ENCODE assay signal across 5 cellular contexts in the genomic region with DNA sequence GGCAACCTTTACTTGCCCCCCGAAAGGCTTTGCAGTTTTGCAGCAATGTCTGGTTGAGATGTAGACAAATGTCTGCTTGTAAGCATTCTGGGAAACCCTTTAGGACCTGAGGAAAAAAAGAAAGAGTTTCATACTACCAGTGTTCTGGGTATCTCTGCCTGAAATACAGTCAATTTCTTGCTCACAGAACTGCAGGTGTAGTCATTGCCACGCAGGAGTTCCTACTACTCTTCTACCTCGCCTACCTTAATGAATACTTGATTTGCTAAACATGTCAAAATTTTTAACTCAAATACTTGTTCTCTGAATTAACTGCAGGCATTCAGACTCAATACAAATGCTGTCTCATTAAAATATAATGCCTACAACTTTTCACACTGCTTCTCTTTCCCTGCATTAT.
"Had no signal": no experiment of that assay in that cellular context is flagged by ENCODE, and none has a peak within 500 bp of the region (broad histone marks: within the 10 kb centered on the region; RNA-seq: fewer than 3 reads in every experiment).

No MANE protein-coding gene starts in this region.

- DNase-seq: IMR-90, KBM-7, KG1 had no signal

- ATAC-seq: HepG2, K562 had no signal
